21 cellular contexts compared by ENCODE assay signal in genomic region chr22:41978732-41979131, GRCh38. TPM values are rescaled to one million over a fixed set of nuclear protein-coding genes. Genes with fewer than 3 reads are reported as not detected.
"Had no signal": no experiment of that assay in that cellular context is flagged by ENCODE, and none has a peak within 500 bp of the region (broad histone marks: within the 10 kb centered on the region; RNA-seq: fewer than 3 reads in every experiment).

No MANE protein-coding gene starts in this region.

- H3K4me1 ChIP-seq: pancreas had no signal

- H3K36me3 ChIP-seq: heart left ventricle, pancreas, suprapubic skin, tibial artery, upper lobe of left lung, uterus had no signal

- H3K27me3 ChIP-seq: pancreas had no signal

- DNase-seq: effector CD8-positive, alpha-beta T cell; foreskin melanocyte; heart left ventricle; hippocampal formation; left colon; naive thymus-derived CD4-positive, alpha-beta T cell; occipital lobe; pancreas; right cardiac atrium; small intestine; stimulated activated CD4-positive, alpha-beta T cell treated with anti-CD3 and anti-CD28 coated beads, Interleukin-12 subunit alpha, Interleukin-12 subunit beta, amount 100 ng/mL, for 4 hours; stimulated activated naive CD8-positive, alpha-beta T cell treated with anti-CD3 and anti-CD28 coated beads, Interleukin-15, Interleukin-2, amounts not matched to agents 100 U/mL and 50 U/mL, for 24 hours; tibial artery; upper lobe of left lung; uterus had no signal

- H3K9me3 Mint-ChIP-seq: naive thymus-derived CD4-positive, alpha-beta T cell had no signal

- H3K27ac Mint-ChIP-seq: progenitor cell of endocrine pancreas had no signal

- H3K36me3 Mint-ChIP-seq: naive thymus-derived CD4-positive, alpha-beta T cell had no signal

- H3K27ac ChIP-seq: coronary artery, heart left ventricle, pancreas, suprapubic skin, tibial artery, upper lobe of left lung, uterus had no signal

- H3K4me3 ChIP-seq: coronary artery, heart left ventricle, pancreas, suprapubic skin, tibial artery, upper lobe of left lung, uterus had no signal

- H3K9me3 ChIP-seq: heart left ventricle, pancreas, suprapubic skin, tibial artery, upper lobe of left lung, uterus had no signal

RNA-seq across cellular contexts. Expression of gene SEPTIN3, which starts 9.5 kb away (rescaled TPM):
- polyA plus RNA-seq: naive thymus-derived CD4-positive, alpha-beta T cell had no signal

RNA-seq across cellular contexts. Expression of gene WBP2NL, which starts 19.9 kb away (rescaled TPM):
- total RNA-seq: dermis microvascular lymphatic vessel endothelial cell, lung microvascular endothelial cell, progenitor cell of endocrine pancreas had no signal

RNA-seq across cellular contexts. Expression of gene CENPM, which starts 31.8 kb away (rescaled TPM):
- total RNA-seq: mesenteric fat pad had no signal

RNA-seq across cellular contexts. Expression of gene TNFRSF13C, which starts 52.1 kb away (rescaled TPM):
- total RNA-seq: lung microvascular endothelial cell had no signal
